In genomic region chr2:1886405-1886992, GRCh38 we compare ENCODE assay signal across 9 cellular contexts.
DNase-seq lines count a peak whose midpoint lies in the region; ATAC-seq and TF ChIP-seq lines count a peak whose summit lies in the region.
"Had no signal": no experiment of that assay in that cellular context is flagged by ENCODE, and none has a peak within 500 bp of the region (broad histone marks: within the 10 kb centered on the region; RNA-seq: fewer than 3 reads in every experiment).

No MANE protein-coding gene starts in this region.

- H3K4me1 Mint-ChIP-seq in WTC11 = peaks cover 6% of the 10 kb centered on the region; the same call in 1 of the 2 replicates
- H3K4me1 Mint-ChIP-seq: central memory CD8-positive, alpha-beta T cell had no signal

- H3K4me1 ChIP-seq in tibial nerve = peaks cover 0 to 10% (median 0%) of the 10 kb centered on the region in 4 donors

- H3K9me3 ChIP-seq in tibial nerve = no peaks in the 10 kb centered on the region

- H3K4me3 Mint-ChIP-seq in WTC11 = no peak overlapping the region
- H3K4me3 Mint-ChIP-seq: central memory CD8-positive, alpha-beta T cell had no signal

- TF ChIP-seq CTCF in WTC11 (IDR thresholded peaks at IDR 0.05) (peak; percentile 76), epithelial cell of proximal tubule (conservative IDR thresholded peaks at IDR 0.05; ENCODE audit: low read depth, low read length) (peak; percentile 91), tibial nerve (IDR thresholded peaks at IDR 0.05) (peak; percentile 30 to 58 (median 37))

- no peaks in the 10 kb centered on the region for H3K9me3 Mint-ChIP-seq in WTC11

- ATAC-seq in HG03575 (IDR thresholded peaks at IDR 0.05; ENCODE audit: extremely low read depth, insufficient number of reproducible peaks, low FRiP score, unreplicated experiment) (peak; percentile 57), WTC11 (peak; percentile 61), HG03095 (IDR thresholded peaks at IDR 0.05; ENCODE audit: unreplicated experiment) (no peak)

- POLR2A ChIA-PET in WTC11 (lab: Charles Lee) = no interaction called here

- TF ChIP-seq POLR2A in tibial nerve (IDR thresholded peaks at IDR 0.05) = no peak

- WGBS in tibial nerve, 2 donors = 22 to 27% methylated on average over 10 of the region's 10 CpGs

- H3K27me3 ChIP-seq in tibial nerve = no peaks in the 10 kb centered on the region

- CTCF ChIA-PET in WTC11 (lab: Charles Lee) = interaction anchor here (0.6 to 2.3 kb wide), 26 partner anchors 9 to 342 kb away, joined by 3 to 18 read pairs (median 4); no protein-coding TSS in a partner anchor

- no peaks in the 10 kb centered on the region for H3K27me3 Mint-ChIP-seq in WTC11 (ENCODE audit: low read depth)

- no peaks in the 10 kb centered on the region for H3K36me3 Mint-ChIP-seq in WTC11

- no peak overlapping the region for H3K27ac Mint-ChIP-seq in WTC11

- H3K4me3 ChIP-seq in epithelial cell of proximal tubule (ENCODE audit: low read depth, low read length) (no peak overlapping the region), tibial nerve (no peak overlapping the region)

- TF ChIP-seq EP300 in tibial nerve (IDR thresholded peaks at IDR 0.05) = no peak

- no peak overlapping the region for H3K27ac ChIP-seq in tibial nerve

- DNase-seq in SKM-1 treated with dmso at 0.1 percent for 144 hours (lab: John Stamatoyannopoulos, UW; ENCODE audit: unreplicated experiment) (peak; percentile 10), SKM-1 (lab: John Stamatoyannopoulos, UW; ENCODE audit: unreplicated experiment) (no peak), WTC11 (ENCODE audit: low spot score) (peak; percentile 83), epithelial cell of proximal tubule (ENCODE audit: low read depth) (no peak), middle frontal gyrus (ENCODE audit: extremely low spot score, low spot score) (peak; percentile 38), tibial nerve (ENCODE audit: low spot score in 2 of 2) (peak; percentile 42 to 63)

- no peaks in the 10 kb centered on the region for H3K36me3 ChIP-seq in tibial nerve

TF ChIP-seq in WTC11, 78 proteins besides CTCF, POLR2A, EP300 and RAD21:
- no peak for TF ChIP-seq SMAD4 (CRISPR knock-in tag; IDR thresholded peaks at IDR 0.05)
- TF ChIP-seq USF1 (CRISPR knock-in tag; IDR thresholded peaks at IDR 0.05) = no peak
- TF ChIP-seq ZNF121 (CRISPR knock-in tag; IDR thresholded peaks at IDR 0.05) = peak; percentile 75; the same call in 1 of the 2 replicates

Comparison
In these comparisons a context has a peak if more than half of its experiments do, and no peak if none do; other contexts are left out.
1. DNase-seq: peak in SKM-1 treated with dmso at 0.1 percent for 144 hours (single experiment), WTC11 (single experiment), middle frontal gyrus (single experiment) and tibial nerve (2 of 2); none in SKM-1 (single experiment) and epithelial cell of proximal tubule (single experiment).
2. CTCF ChIP-seq: peak in every context shown above with its lines; median percentile 91 in epithelial cell of proximal tubule; 76 in WTC11; 37 in tibial nerve.